Comparison of ENCODE assay signal across 30 cellular contexts in genomic region chr14:21201732-21202462, GRCh38. TPM values are rescaled to one million over a fixed set of nuclear protein-coding genes. Genes with fewer than 3 reads are reported as not detected.
A peak's percentile ranks its signal among the peaks of the same experiment; 100 is the strongest.
DNase-seq lines count a peak whose midpoint lies in the region; ATAC-seq, FAIRE-seq and TF ChIP-seq lines count a peak whose summit lies in the region.
"Had no signal": no experiment of that assay in that cellular context is flagged by ENCODE, and none has a peak within 500 bp of the region (broad histone marks: within the 10 kb centered on the region; RNA-seq: fewer than 3 reads in every experiment).

No MANE protein-coding gene starts in this region.

- in situ Hi-C loops in GM23248 (cut with MboI) = no loop called here

- POLR2A ChIA-PET in activated CD8-positive, alpha-beta T cell treated with anti-CD3 and anti-CD28 coated beads, Interleukin-2, amount 10 ng/mL, durations not matched to agents 7 days and 5 days (lab: Charles Lee) = interaction anchor here (0.5 to 1.4 kb wide), 3 partner anchors 9 to 41 kb away, joined by 3 to 4 read pairs (median 3); no protein-coding TSS in a partner anchor

- ATAC-seq in activated T-cell treated with anti-CD3 and anti-CD28 coated beads, Interleukin-2, amount 50 U/mL, for 4 hours = no peak
- ATAC-seq in natural killer cell treated with Interleukin-12 subunit alpha and Interleukin-12 subunit beta and Interleukin-15 and Interleukin-18, amount 100 ng/mL, for 72 hours = no peak
- no peak for ATAC-seq in HG03196 (IDR thresholded peaks at IDR 0.05; ENCODE audit: unreplicated experiment)
- no peak for ATAC-seq in activated CD8-positive, alpha-beta T cell treated with anti-CD3 and anti-CD28 coated beads, Interleukin-2, amount 10 ng/mL, durations not matched to agents 7 days and 5 days
- ATAC-seq: A549, foreskin keratinocyte, lower lobe of right lung had no signal

- no peaks in the 10 kb centered on the region for H3K9me2 ChIP-seq in GM23248 (ENCODE audit: insufficient read depth)

- H3K9ac ChIP-seq in GM23248 = no peak overlapping the region
- H3K9ac ChIP-seq in astrocyte (ENCODE audit: low read length) = no peak overlapping the region
- H3K9ac ChIP-seq: parathyroid adenoma had no signal

- H3F3A ChIP-seq in GM23248 (ENCODE audit: insufficient read depth) = peaks cover 96% of the 10 kb centered on the region

- TF ChIP-seq CTCF in astrocyte (IDR thresholded peaks at IDR 0.05; ENCODE audit: insufficient read depth, low read depth, low read length) = no peak

- peaks cover 26% of the 10 kb centered on the region for H3K36me3 ChIP-seq in GM23248 (ENCODE audit: low read depth)
- H3K36me3 ChIP-seq in astrocyte (ENCODE audit: insufficient read depth, low read length) = peaks cover 40% of the 10 kb centered on the region

- H3K79me2 ChIP-seq in GM23248 (ENCODE audit: insufficient read depth) (no peaks in the 10 kb centered on the region; the same call in 1 of the 2 replicates), astrocyte (ENCODE audit: insufficient read depth, low read length) (no peaks in the 10 kb centered on the region)
- H3K79me2 ChIP-seq: hepatocyte, parathyroid adenoma had no signal

- DNase-seq in activated T-cell treated with anti-CD3 and anti-CD28 coated beads, Interleukin-2, amount 50 U/mL, for 24 hours = no peak
- DNase-seq in activated T-cell treated with anti-CD3 and anti-CD28 coated beads, Interleukin-2, amount 50 U/mL, for 4 hours = no peak
- DNase-seq in GM23248 (peak; percentile 29), astrocyte (ENCODE audit: low read depth) (no peak), NCI-H1092 (lab: John Stamatoyannopoulos, UW) (no peak)
- no peak for DNase-seq in natural killer cell treated with Interleukin-12 subunit alpha and Interleukin-12 subunit beta and Interleukin-15 and Interleukin-18, amount 100 ng/mL, for 72 hours (ENCODE audit: low spot score)
- DNase-seq in activated CD8-positive, alpha-beta T cell treated with anti-CD3 and anti-CD28 coated beads, Interleukin-2, amount 10 ng/mL, durations not matched to agents 7 days and 5 days = no peak
- DNase-seq: activated CD4-positive, alpha-beta T cell treated with anti-CD3 and anti-CD28 coated beads, Interleukin-2, amount 50 U/mL, for 4 hours; foreskin keratinocyte; Kasumi-1; lower lobe of right lung; NCI-H1105; NCI-H2029 treated with DMSO at 0.1 percent for 48 hours; NCI-H446; Peyer's patch; right lobe of liver; stimulated activated CD4-positive, alpha-beta T cell treated with anti-CD3 and anti-CD28 coated beads, Interleukin-15, amount 100 ng/mL, for 24 hours; T-helper 2 cell had no signal

- no peaks in the 10 kb centered on the region for H3K27me3 ChIP-seq in GM23248 (replicated peaks; ENCODE audit: insufficient read depth)
- no peaks in the 10 kb centered on the region for H3K27me3 ChIP-seq in astrocyte (ENCODE audit: insufficient read depth, low read length)
- H3K27me3 ChIP-seq: foreskin keratinocyte, hepatocyte, Peyer's patch, right lobe of liver had no signal

- H3K4me1 Mint-ChIP-seq in activated T-cell treated with anti-CD3 and anti-CD28 coated beads, Interleukin-2, amount 50 U/mL, for 24 hours (ENCODE audit: low read depth) = peaks cover 32% of the 10 kb centered on the region
- peaks cover 16% of the 10 kb centered on the region for H3K4me1 Mint-ChIP-seq in activated T-cell treated with anti-CD3 and anti-CD28 coated beads, Interleukin-2, amount 50 U/mL, for 4 hours (ENCODE audit: low read depth)
- peaks cover 21% of the 10 kb centered on the region for H3K4me1 Mint-ChIP-seq in astrocyte (ENCODE audit: low read depth, unreplicated experiment)
- H3K4me1 Mint-ChIP-seq in natural killer cell treated with Interleukin-12 subunit alpha and Interleukin-12 subunit beta and Interleukin-15 and Interleukin-18, amount 100 ng/mL, for 72 hours (ENCODE audit: low read depth in 2 of 2) = peaks cover 32 to 49% of the 10 kb centered on the region in 2 donors
- H3K4me1 Mint-ChIP-seq in activated CD8-positive, alpha-beta T cell treated with anti-CD3 and anti-CD28 coated beads, Interleukin-2, amount 10 ng/mL, durations not matched to agents 7 days and 5 days (ENCODE audit: low read depth) = no peaks in the 10 kb centered on the region

- H3K27me3 Mint-ChIP-seq in activated T-cell treated with anti-CD3 and anti-CD28 coated beads, Interleukin-2, amount 50 U/mL, for 24 hours = no peaks in the 10 kb centered on the region
- no peaks in the 10 kb centered on the region for H3K27me3 Mint-ChIP-seq in activated T-cell treated with anti-CD3 and anti-CD28 coated beads, Interleukin-2, amount 50 U/mL, for 4 hours (ENCODE audit: low read depth)
- H3K27me3 Mint-ChIP-seq in astrocyte (ENCODE audit: low read depth, unreplicated experiment) = no peaks in the 10 kb centered on the region
- H3K27me3 Mint-ChIP-seq in natural killer cell treated with Interleukin-12 subunit alpha and Interleukin-12 subunit beta and Interleukin-15 and Interleukin-18, amount 100 ng/mL, for 72 hours = no peaks in the 10 kb centered on the region
- no peaks in the 10 kb centered on the region for H3K27me3 Mint-ChIP-seq in activated CD8-positive, alpha-beta T cell treated with anti-CD3 and anti-CD28 coated beads, Interleukin-2, amount 10 ng/mL, durations not matched to agents 7 days and 5 days (ENCODE audit: low read depth)

- no peak overlapping the region for H3K4me3 Mint-ChIP-seq in activated T-cell treated with anti-CD3 and anti-CD28 coated beads, Interleukin-2, amount 50 U/mL, for 24 hours
- H3K4me3 Mint-ChIP-seq in activated T-cell treated with anti-CD3 and anti-CD28 coated beads, Interleukin-2, amount 50 U/mL, for 4 hours = no peak overlapping the region
- peak overlapping the region; percentile 31 for H3K4me3 Mint-ChIP-seq in astrocyte (ENCODE audit: unreplicated experiment)
- H3K4me3 Mint-ChIP-seq in natural killer cell treated with Interleukin-12 subunit alpha and Interleukin-12 subunit beta and Interleukin-15 and Interleukin-18, amount 100 ng/mL, for 72 hours = no peak overlapping the region
- H3K4me3 Mint-ChIP-seq in activated CD8-positive, alpha-beta T cell treated with anti-CD3 and anti-CD28 coated beads, Interleukin-2, amount 10 ng/mL, durations not matched to agents 7 days and 5 days = no peak overlapping the region

- 57 to 63% methylated on average over 12 of the region's 12 CpGs for WGBS in GM23248 (ENCODE audit: low coverage in 1 of 2, low lambda C conversion rate in 2 of 2, missing lambda C conversion rate in 2 of 2), 2 experiments

- H4K20me1 ChIP-seq in GM23248 (ENCODE audit: insufficient read depth) = peaks cover 6% of the 10 kb centered on the region; the same call in 1 of the 2 replicates
- peaks cover 73% of the 10 kb centered on the region for H4K20me1 ChIP-seq in astrocyte (ENCODE audit: insufficient read depth, low read length)

- no peak overlapping the region for H2AFZ ChIP-seq in GM23248
- no peak overlapping the region for H2AFZ ChIP-seq in astrocyte (ENCODE audit: low read depth, low read length)
- H2AFZ ChIP-seq: hepatocyte, parathyroid adenoma had no signal

- H3K9me3 ChIP-seq in GM23248 (ENCODE audit: low read depth) = no peaks in the 10 kb centered on the region
- H3K9me3 ChIP-seq in astrocyte (ENCODE audit: insufficient read depth, low read depth, low read length) = no peaks in the 10 kb centered on the region
- H3K9me3 ChIP-seq: lower lobe of right lung, Peyer's patch, right lobe of liver had no signal

- H3K4me2 ChIP-seq in GM23248 (ENCODE audit: unreplicated experiment) (peak overlapping the region; percentile 16), astrocyte (ENCODE audit: low read length) (no peak overlapping the region)
- H3K4me2 ChIP-seq: A549, hepatocyte had no signal

- H3K36me3 Mint-ChIP-seq in activated T-cell treated with anti-CD3 and anti-CD28 coated beads, Interleukin-2, amount 50 U/mL, for 24 hours (ENCODE audit: low read depth) = peaks cover 47% of the 10 kb centered on the region
- peaks cover 41% of the 10 kb centered on the region for H3K36me3 Mint-ChIP-seq in activated T-cell treated with anti-CD3 and anti-CD28 coated beads, Interleukin-2, amount 50 U/mL, for 4 hours (ENCODE audit: insufficient read depth)
- peaks cover 32% of the 10 kb centered on the region for H3K36me3 Mint-ChIP-seq in astrocyte (ENCODE audit: low read depth, unreplicated experiment)
- peaks cover 27% of the 10 kb centered on the region for H3K36me3 Mint-ChIP-seq in natural killer cell treated with Interleukin-12 subunit alpha and Interleukin-12 subunit beta and Interleukin-15 and Interleukin-18, amount 100 ng/mL, for 72 hours
- H3K36me3 Mint-ChIP-seq in activated CD8-positive, alpha-beta T cell treated with anti-CD3 and anti-CD28 coated beads, Interleukin-2, amount 10 ng/mL, durations not matched to agents 7 days and 5 days (ENCODE audit: low read depth) = peaks cover 42% of the 10 kb centered on the region

- CTCF ChIA-PET in activated CD8-positive, alpha-beta T cell treated with anti-CD3 and anti-CD28 coated beads, Interleukin-2, amount 10 ng/mL, durations not matched to agents 7 days and 5 days (lab: Charles Lee) = interaction anchor here (1.4 kb wide), 1 partner anchor 9 kb away, joined by 4 read pairs; no protein-coding TSS in a partner anchor

- H3K27ac ChIP-seq in GM23248 (no peak overlapping the region), astrocyte (ENCODE audit: low read depth, low read length) (no peak overlapping the region)
- H3K27ac ChIP-seq: A549, foreskin keratinocyte, hepatocyte, lower lobe of right lung, parathyroid adenoma, Peyer's patch, right lobe of liver, thoracic aorta had no signal

- peak overlapping the region; percentile 55 for H3K27ac Mint-ChIP-seq in activated T-cell treated with anti-CD3 and anti-CD28 coated beads, Interleukin-2, amount 50 U/mL, for 24 hours
- H3K27ac Mint-ChIP-seq in astrocyte (ENCODE audit: unreplicated experiment) = peak overlapping the region; percentile 29
- peak overlapping the region; percentile 1 to 29 for H3K27ac Mint-ChIP-seq in natural killer cell treated with Interleukin-12 subunit alpha and Interleukin-12 subunit beta and Interleukin-15 and Interleukin-18, amount 100 ng/mL, for 72 hours
- no peak overlapping the region for H3K27ac Mint-ChIP-seq in activated CD8-positive, alpha-beta T cell treated with anti-CD3 and anti-CD28 coated beads, Interleukin-2, amount 10 ng/mL, durations not matched to agents 7 days and 5 days

- H3K4me3 ChIP-seq in GM23248 (no peak overlapping the region), astrocyte (ENCODE audit: insufficient read depth, low read depth, low read length) (no peak overlapping the region)
- H3K4me3 ChIP-seq: A549, hepatocyte, lower lobe of right lung, Peyer's patch, right lobe of liver, thoracic aorta had no signal

- FAIRE-seq in astrocyte (lab: Jason Lieb, UNC) = no peak
- FAIRE-seq: A549, H54, HTR-8/SVneo, islet of Langerhans had no signal

- no peaks in the 10 kb centered on the region for H3K9me3 Mint-ChIP-seq in activated T-cell treated with anti-CD3 and anti-CD28 coated beads, Interleukin-2, amount 50 U/mL, for 24 hours
- no peaks in the 10 kb centered on the region for H3K9me3 Mint-ChIP-seq in activated T-cell treated with anti-CD3 and anti-CD28 coated beads, Interleukin-2, amount 50 U/mL, for 4 hours
- no peaks in the 10 kb centered on the region for H3K9me3 Mint-ChIP-seq in astrocyte (ENCODE audit: unreplicated experiment)
- H3K9me3 Mint-ChIP-seq in natural killer cell treated with Interleukin-12 subunit alpha and Interleukin-12 subunit beta and Interleukin-15 and Interleukin-18, amount 100 ng/mL, for 72 hours = no peaks in the 10 kb centered on the region
- H3K9me3 Mint-ChIP-seq in activated CD8-positive, alpha-beta T cell treated with anti-CD3 and anti-CD28 coated beads, Interleukin-2, amount 10 ng/mL, durations not matched to agents 7 days and 5 days (ENCODE audit: insufficient read depth) = peaks cover 7% of the 10 kb centered on the region

- H3K4me1 ChIP-seq in GM23248 (ENCODE audit: insufficient read depth) = peaks cover 10% of the 10 kb centered on the region
- H3K4me1 ChIP-seq in astrocyte (ENCODE audit: insufficient read depth, low read length) = no peaks in the 10 kb centered on the region
- H3K4me1 ChIP-seq: A549, foreskin keratinocyte, parathyroid adenoma, Peyer's patch, right lobe of liver had no signal

RNA-seq across cellular contexts. Expression of gene OR5AU1, which starts 46.0 kb away (rescaled TPM):
- not detected for total RNA-seq in activated T-cell treated with anti-CD3 and anti-CD28 coated beads, Interleukin-2, amount 50 U/mL, for 4 hours
- total RNA-seq in GM23248 (2014; rRNA removed; shearing (Covaris generic)) = not detected in 2 replicates
- not detected in 2 replicates for polyA plus RNA-seq in GM23248 (2016; fragmentation: Nextera tagmentation; extraction: Ambion mirVana)
- not detected in 2 replicates for total RNA-seq in astrocyte
- not detected for total RNA-seq in natural killer cell treated with Interleukin-12 subunit alpha and Interleukin-12 subunit beta and Interleukin-15 and Interleukin-18, amount 100 ng/mL, for 72 hours
- total RNA-seq in activated CD8-positive, alpha-beta T cell treated with anti-CD3 and anti-CD28 coated beads, Interleukin-2, amount 10 ng/mL, durations not matched to agents 7 days and 5 days = not detected
- total RNA-seq: cardiac septum, epithelial cell of proximal tubule, foreskin keratinocyte, hepatocyte, lower lobe of right lung, Peyer's patch, right lobe of liver, SK-MEL-5, thoracic aorta had no signal
- polyA plus RNA-seq: A549, BJ, foreskin keratinocyte, hepatocyte had no signal
